In the genomic region with DNA sequence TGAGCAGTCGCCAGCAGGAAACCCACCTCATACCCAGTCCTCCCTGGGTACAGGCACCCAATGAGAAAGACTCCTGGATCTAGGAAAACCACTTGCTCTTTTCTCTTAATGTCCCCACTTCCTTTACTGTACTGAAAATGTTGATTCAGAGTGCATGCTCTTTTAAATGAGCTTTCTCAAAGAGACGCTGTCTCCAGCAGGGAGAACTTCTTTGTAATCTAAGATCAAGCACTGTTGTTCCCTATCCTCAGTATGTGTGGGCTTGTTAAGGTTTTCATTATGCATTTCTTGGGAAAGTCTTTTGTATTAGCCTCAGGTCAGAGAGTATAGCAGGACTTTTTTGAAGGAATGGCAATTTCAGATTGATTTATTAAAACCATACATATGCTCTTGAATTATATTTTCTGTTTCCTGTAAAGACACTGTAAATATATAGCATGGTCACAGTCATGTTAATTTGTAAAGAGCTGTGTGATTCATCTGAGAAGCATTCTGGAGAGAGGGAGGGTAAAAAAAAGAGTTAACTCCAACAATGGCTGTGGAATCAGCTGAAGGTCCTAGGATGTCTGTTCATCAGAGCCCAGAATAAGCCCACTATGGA, we compare ENCODE assay signal across 1 cellular context.
TF ChIP-seq lines count a peak whose summit lies in the region.

No MANE protein-coding gene starts in this region.

TF ChIP-seq in HepG2, 621 proteins besides CTCF, POLR2A, EP300 and RAD21 (continued from another document):
- TF ChIP-seq, protein P1, sequence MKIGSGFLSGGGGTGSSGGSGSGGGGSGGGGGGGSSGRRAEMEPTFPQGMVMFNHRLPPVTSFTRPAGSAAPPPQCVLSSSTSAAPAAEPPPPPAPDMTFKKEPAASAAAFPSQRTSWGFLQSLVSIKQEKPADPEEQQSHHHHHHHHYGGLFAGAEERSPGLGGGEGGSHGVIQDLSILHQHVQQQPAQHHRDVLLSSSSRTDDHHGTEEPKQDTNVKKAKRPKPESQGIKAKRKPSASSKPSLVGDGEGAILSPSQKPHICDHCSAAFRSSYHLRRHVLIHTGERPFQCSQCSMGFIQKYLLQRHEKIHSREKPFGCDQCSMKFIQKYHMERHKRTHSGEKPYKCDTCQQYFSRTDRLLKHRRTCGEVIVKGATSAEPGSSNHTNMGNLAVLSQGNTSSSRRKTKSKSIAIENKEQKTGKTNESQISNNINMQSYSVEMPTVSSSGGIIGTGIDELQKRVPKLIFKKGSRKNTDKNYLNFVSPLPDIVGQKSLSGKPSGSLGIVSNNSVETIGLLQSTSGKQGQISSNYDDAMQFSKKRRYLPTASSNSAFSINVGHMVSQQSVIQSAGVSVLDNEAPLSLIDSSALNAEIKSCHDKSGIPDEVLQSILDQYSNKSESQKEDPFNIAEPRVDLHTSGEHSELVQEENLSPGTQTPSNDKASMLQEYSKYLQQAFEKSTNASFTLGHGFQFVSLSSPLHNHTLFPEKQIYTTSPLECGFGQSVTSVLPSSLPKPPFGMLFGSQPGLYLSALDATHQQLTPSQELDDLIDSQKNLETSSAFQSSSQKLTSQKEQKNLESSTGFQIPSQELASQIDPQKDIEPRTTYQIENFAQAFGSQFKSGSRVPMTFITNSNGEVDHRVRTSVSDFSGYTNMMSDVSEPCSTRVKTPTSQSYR (CRISPR knock-in tag; IDR thresholded peaks at IDR 0.05; ENCODE audit: borderline replicate concordance): no peak
- TF ChIP-seq ZNF326 (CRISPR knock-in tag; IDR thresholded peaks at IDR 0.05; ENCODE audit: borderline replicate concordance) (no peak), POLR2AphosphoS2 (IDR thresholded peaks at IDR 0.05; ENCODE audit: low read depth, low read length) (peak; percentile 49; the same call in 1 of the 2 replicates), JUNB (CRISPR knock-in tag; IDR thresholded peaks at IDR 0.05; ENCODE audit: borderline replicate concordance) (0 out of 2 replicates have a peak, but pooled peaks have one; percentile 46), ZFP36L1 (CRISPR knock-in tag; IDR thresholded peaks at IDR 0.05) (0 out of 2 replicates have a peak, but pooled peaks have one; percentile 67), NCOA5 (CRISPR knock-in tag; IDR thresholded peaks at IDR 0.05) (no peak)
- TF ChIP-seq, protein P2, sequence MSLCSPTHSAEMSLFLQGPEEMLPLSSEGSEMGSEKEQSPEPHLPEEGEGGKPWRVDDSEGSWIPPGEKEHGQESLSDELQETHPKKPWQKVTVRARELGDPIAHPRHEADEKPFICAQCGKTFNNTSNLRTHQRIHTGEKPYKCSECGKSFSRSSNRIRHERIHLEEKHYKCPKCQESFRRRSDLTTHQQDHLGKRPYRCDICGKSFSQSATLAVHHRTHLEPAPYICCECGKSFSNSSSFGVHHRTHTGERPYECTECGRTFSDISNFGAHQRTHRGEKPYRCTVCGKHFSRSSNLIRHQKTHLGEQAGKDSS (CRISPR knock-in tag; IDR thresholded peaks at IDR 0.05; ENCODE audit: borderline replicate concordance, low read depth): 0 out of 2 replicates have a peak, but pooled peaks have one; percentile 3
